ENCODE assay signal across 9 cellular contexts in genomic region chr1:212291505-212292134, GRCh38. TPM values are rescaled to one million over a fixed set of nuclear protein-coding genes. Genes with fewer than 3 reads are reported as not detected.
DNase-seq lines count a peak whose midpoint lies in the region; ATAC-seq and TF ChIP-seq lines count a peak whose summit lies in the region.
"Had no signal": no experiment of that assay in that cellular context is flagged by ENCODE, and none has a peak within 500 bp of the region (broad histone marks: within the 10 kb centered on the region; RNA-seq: fewer than 3 reads in every experiment).

No MANE protein-coding gene starts in this region.

- H3K9ac ChIP-seq in HCT116 (ENCODE audit: low read length) = no peak overlapping the region
- no peak overlapping the region for H3K9ac ChIP-seq in SK-N-MC (ENCODE audit: insufficient read length)
- no peak overlapping the region for H3K9ac ChIP-seq in neural progenitor cell

- peaks cover 31 to 42% of the 10 kb centered on the region in 2 experiments for H3K4me1 ChIP-seq in HCT116 (ENCODE audit: control insufficient read depth in 1 of 2, insufficient read depth in 2 of 2, low read length in 2 of 2)
- H3K4me1 ChIP-seq in neural progenitor cell = peaks cover 21% of the 10 kb centered on the region

- H3K27ac ChIP-seq in HCT116 (ENCODE audit: low read depth, low read length) = peak overlapping the region; percentile 66
- no peak overlapping the region for H3K27ac ChIP-seq in SK-N-MC
- no peak overlapping the region for H3K27ac ChIP-seq in neural progenitor cell
- H3K27ac ChIP-seq: epithelial cell of prostate had no signal

- no peaks in the 10 kb centered on the region for H3K9me3 Mint-ChIP-seq in activated CD8-positive, alpha-beta memory T cell treated with anti-CD3 and anti-CD28 coated beads, Interleukin-2, amount 10 ng/mL, durations not matched to agents 7 days and 5 days (ENCODE audit: low read depth)
- H3K9me3 Mint-ChIP-seq in neural progenitor cell = no peaks in the 10 kb centered on the region

- no peak overlapping the region for H2AFZ ChIP-seq in HCT116 (ENCODE audit: low read depth, low read length, poor library complexity, severe bottlenecking)
- no peak overlapping the region for H2AFZ ChIP-seq in neural progenitor cell (replicated peaks)

- no peaks in the 10 kb centered on the region for H3K27me3 Mint-ChIP-seq in activated CD8-positive, alpha-beta memory T cell treated with anti-CD3 and anti-CD28 coated beads, Interleukin-2, amount 10 ng/mL, durations not matched to agents 7 days and 5 days
- no peaks in the 10 kb centered on the region for H3K27me3 Mint-ChIP-seq in neural progenitor cell (ENCODE audit: insufficient read depth, low read depth)

- H3K4me3 ChIP-seq in HCT116 (replicated peaks in 1 of 2; ENCODE audit: low read depth in 1 of 2, low read length in 2 of 2) (no peak overlapping the region), SK-N-MC (no peak overlapping the region), neural progenitor cell (no peak overlapping the region)

- peak overlapping the region; percentile 7 for H3K4me3 Mint-ChIP-seq in activated CD8-positive, alpha-beta memory T cell treated with anti-CD3 and anti-CD28 coated beads, Interleukin-2, amount 10 ng/mL, durations not matched to agents 7 days and 5 days
- H3K4me3 Mint-ChIP-seq in neural progenitor cell = no peak overlapping the region

- H3K27me3 ChIP-seq in HCT116 (ENCODE audit: insufficient read depth, low read length) (no peaks in the 10 kb centered on the region), neural progenitor cell (no peaks in the 10 kb centered on the region)

- peaks cover 73% of the 10 kb centered on the region for H3K4me1 Mint-ChIP-seq in activated CD8-positive, alpha-beta memory T cell treated with anti-CD3 and anti-CD28 coated beads, Interleukin-2, amount 10 ng/mL, durations not matched to agents 7 days and 5 days
- peaks cover 18% of the 10 kb centered on the region for H3K4me1 Mint-ChIP-seq in neural progenitor cell

- POLR2A ChIA-PET in HCT116 (lab: Charles Lee) = no interaction called here

- TF ChIP-seq CTCF in HCT116 (IDR thresholded peaks at IDR 0.05 in 2 of 3, conservative IDR thresholded peaks at IDR 0.05 in 1 of 3; ENCODE audit: borderline replicate concordance in 1 of 3, insufficient read depth in 1 of 3, low read depth in 2 of 3, low read length in 2 of 3) (peak; percentile 71 to 81 (median 76); a peak in 5 of 6 replicates), neural progenitor cell (IDR thresholded peaks at IDR 0.05) (peak; percentile 82)

- BruUV-seq in HCT116 (replicated peaks; lab: Mats Ljungman, UMichigan) = no TSS peak

- no peaks in the 10 kb centered on the region for H3K9me3 ChIP-seq in HCT116 (ENCODE audit: control insufficient read depth in 1 of 2, insufficient read depth in 1 of 2, low read depth in 1 of 2, low read length in 2 of 2)
- no peaks in the 10 kb centered on the region for H3K9me3 ChIP-seq in SK-N-MC (ENCODE audit: low read depth, low read length)
- no peaks in the 10 kb centered on the region for H3K9me3 ChIP-seq in neural progenitor cell (ENCODE audit: low read depth)

- TF ChIP-seq POLR2A in HCT116 (IDR thresholded peaks at IDR 0.05; ENCODE audit: borderline replicate concordance, extremely low read depth, insufficient read depth, insufficient read length) = no peak
- TF ChIP-seq POLR2A in erythroblast (IDR thresholded peaks at IDR 0.05; ENCODE audit: low read length) = no peak

- peak overlapping the region; percentile 38 for H3K4me2 ChIP-seq in HCT116 (ENCODE audit: low read length)
- peak overlapping the region; percentile 61 for H3K4me2 ChIP-seq in neural progenitor cell

- 0 out of 2 replicates have a peak, but pooled peaks cover 3% of the 10 kb centered on the region for H4K20me1 ChIP-seq in HCT116 (ENCODE audit: insufficient read depth)
- H4K20me1 ChIP-seq in neural progenitor cell (ENCODE audit: low read depth) = peaks cover 44% of the 10 kb centered on the region

- peak; percentile 84 for ATAC-seq in activated CD8-positive, alpha-beta memory T cell treated with anti-CD3 and anti-CD28 coated beads, Interleukin-2, amount 10 ng/mL, durations not matched to agents 7 days and 5 days
- peak; percentile 87 for ATAC-seq in HCT116

- RAD21 ChIA-PET in HCT116 (lab: Charles Lee; ENCODE audit: low non-redundant PET in 1 of 2, low total read pairs in 2 of 2, uncharacterized antibody in 2 of 2, unreplicated experiment in 2 of 2) = interaction anchor here (1.3 to 1.9 kb wide), 3 partner anchors 164 to 221 kb away, joined by 5 to 7 read pairs (median 6); no protein-coding TSS in a partner anchor

- intact Hi-C loops in HCT116 (cut with micrococcal nuclease) = loop anchor here (1.0 to 2.0 kb wide), 2 partner anchors 221 to 229 kb away; no protein-coding TSS in a partner anchor

- CTCF ChIA-PET in activated CD8-positive, alpha-beta memory T cell treated with anti-CD3 and anti-CD28 coated beads, Interleukin-2, amount 10 ng/mL, durations not matched to agents 7 days and 5 days (lab: Charles Lee) = interaction anchor here (0.6 to 1.8 kb wide), 29 partner anchors 16 to 611 kb away, joined by 3 to 19 read pairs (median 4); partner anchors contain the start of genes DTL and INTS7
- CTCF ChIA-PET in HCT116 (lab: Charles Lee) = interaction anchor here (0.5 to 2.8 kb wide), 10 partner anchors 19 to 611 kb away, joined by 3 to 31 read pairs (median 3); partner anchors contain the start of genes DTL and INTS7

- TF ChIP-seq RAD21 in HCT116 (IDR thresholded peaks at IDR 0.05; ENCODE audit: low read depth) = peak; percentile 88

- H3K9me2 ChIP-seq in HCT116 (ENCODE audit: insufficient read depth) = no peaks in the 10 kb centered on the region

- H3F3A ChIP-seq in neural progenitor cell (ENCODE audit: low read depth) = peaks cover 22% of the 10 kb centered on the region

- DNase-seq in activated CD8-positive, alpha-beta memory T cell treated with anti-CD3 and anti-CD28 coated beads, Interleukin-2, amount 10 ng/mL, durations not matched to agents 7 days and 5 days = no peak
- no peak for DNase-seq in activated CD8-positive, alpha-beta memory T cell treated with anti-CD3 and anti-CD28 coated beads for 24 hours
- peak; percentile 27 for DNase-seq in HCT116 (ENCODE audit: low read depth, low spot score)
- DNase-seq in NCI-H1092 (lab: John Stamatoyannopoulos, UW) = peak; percentile 56
- DNase-seq in SK-N-MC (ENCODE audit: low read depth, low spot score) = peak; percentile 22
- peak; percentile 60 to 68 for DNase-seq in erythroblast (lab: John Stamatoyannopoulos, UW)
- DNase-seq in neural progenitor cell (ENCODE audit: low spot score) = peak; percentile 80
- DNase-seq in GM19238 (ENCODE audit: insufficient read length, low spot score) = no peak

- H3K36me3 ChIP-seq in HCT116 (ENCODE audit: control insufficient read depth in 1 of 2, insufficient read depth in 2 of 2, low read length in 2 of 2) (no peaks in the 10 kb centered on the region), SK-N-MC (ENCODE audit: insufficient read depth, low read length) (no peaks in the 10 kb centered on the region), neural progenitor cell (no peaks in the 10 kb centered on the region)

- H3K79me2 ChIP-seq in HCT116 (ENCODE audit: insufficient read depth, low read length) = peaks cover 100% of the 10 kb centered on the region
- H3K79me2 ChIP-seq in neural progenitor cell (ENCODE audit: low read depth) = peaks cover 92% of the 10 kb centered on the region

- H3K27ac Mint-ChIP-seq in activated CD8-positive, alpha-beta memory T cell treated with anti-CD3 and anti-CD28 coated beads, Interleukin-2, amount 10 ng/mL, durations not matched to agents 7 days and 5 days = peak overlapping the region; percentile 16
- H3K27ac Mint-ChIP-seq in neural progenitor cell = no peak overlapping the region

- H3K36me3 Mint-ChIP-seq in activated CD8-positive, alpha-beta memory T cell treated with anti-CD3 and anti-CD28 coated beads, Interleukin-2, amount 10 ng/mL, durations not matched to agents 7 days and 5 days = peaks cover 13% of the 10 kb centered on the region
- no peaks in the 10 kb centered on the region for H3K36me3 Mint-ChIP-seq in neural progenitor cell

TF ChIP-seq in HCT116, 20 proteins besides CTCF, POLR2A, EP300 and RAD21:
- TF ChIP-seq ZNF274 (IDR thresholded peaks at IDR 0.05; ENCODE audit: low read depth, low read length) (no peak), ZFX (IDR thresholded peaks at IDR 0.05) (no peak), YY1 (IDR thresholded peaks at IDR 0.05; ENCODE audit: extremely low read depth, insufficient replicate concordance, low read depth, low read length) (no peak), CEBPB (IDR thresholded peaks at IDR 0.05; ENCODE audit: low read depth) (no peak), ELF1 (IDR thresholded peaks at IDR 0.05; ENCODE audit: borderline replicate concordance, low read depth) (no peak), FOSL1 (IDR thresholded peaks at IDR 0.05; ENCODE audit: low read depth) (no peak), CBX3 (IDR thresholded peaks at IDR 0.05; ENCODE audit: low read depth) (no peak; the same call in 1 of the 2 replicates), TCF7L2 (IDR thresholded peaks at IDR 0.05; ENCODE audit: borderline replicate concordance, extremely low read depth, insufficient read depth, insufficient read length) (no peak), SIN3A (IDR thresholded peaks at IDR 0.05; ENCODE audit: low read depth) (no peak)
- TF ChIP-seq, protein P1, sequence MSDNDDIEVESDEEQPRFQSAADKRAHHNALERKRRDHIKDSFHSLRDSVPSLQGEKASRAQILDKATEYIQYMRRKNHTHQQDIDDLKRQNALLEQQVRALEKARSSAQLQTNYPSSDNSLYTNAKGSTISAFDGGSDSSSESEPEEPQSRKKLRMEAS (IDR thresholded peaks at IDR 0.05) = no peak
- TF ChIP-seq, protein P2, sequence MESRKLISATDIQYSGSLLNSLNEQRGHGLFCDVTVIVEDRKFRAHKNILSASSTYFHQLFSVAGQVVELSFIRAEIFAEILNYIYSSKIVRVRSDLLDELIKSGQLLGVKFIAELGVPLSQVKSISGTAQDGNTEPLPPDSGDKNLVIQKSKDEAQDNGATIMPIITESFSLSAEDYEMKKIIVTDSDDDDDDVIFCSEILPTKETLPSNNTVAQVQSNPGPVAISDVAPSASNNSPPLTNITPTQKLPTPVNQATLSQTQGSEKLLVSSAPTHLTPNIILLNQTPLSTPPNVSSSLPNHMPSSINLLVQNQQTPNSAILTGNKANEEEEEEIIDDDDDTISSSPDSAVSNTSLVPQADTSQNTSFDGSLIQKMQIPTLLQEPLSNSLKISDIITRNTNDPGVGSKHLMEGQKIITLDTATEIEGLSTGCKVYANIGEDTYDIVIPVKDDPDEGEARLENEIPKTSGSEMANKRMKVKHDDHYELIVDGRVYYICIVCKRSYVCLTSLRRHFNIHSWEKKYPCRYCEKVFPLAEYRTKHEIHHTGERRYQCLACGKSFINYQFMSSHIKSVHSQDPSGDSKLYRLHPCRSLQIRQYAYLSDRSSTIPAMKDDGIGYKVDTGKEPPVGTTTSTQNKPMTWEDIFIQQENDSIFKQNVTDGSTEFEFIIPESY (IDR thresholded peaks at IDR 0.05; ENCODE audit: extremely low read depth, insufficient replicate concordance, low read length) = no peak

RNA-seq across cellular contexts. Expression of gene PPP2R5A, which starts 6.4 kb away (rescaled TPM):
- 10 to 100 TPM; 42.7 to 44.0 TPM for total RNA-seq in activated CD8-positive, alpha-beta memory T cell treated with anti-CD3 and anti-CD28 coated beads, Interleukin-2, amount 10 ng/mL, durations not matched to agents 7 days and 5 days
- 33.1 TPM for total RNA-seq in HCT116 (2021; ENCODE audit: unreplicated experiment)
- polyA plus RNA-seq in HCT116 (2012) = 12.9 and 15.0 TPM in 2 replicates
- total RNA-seq in neural progenitor cell (ENCODE audit: low replicate concordance) = 19.8 and 27.9 TPM in 2 replicates

Comparison
In these comparisons a context has a peak if more than half of its experiments do, and no peak if none do; other contexts are left out.
1. DNase-seq: peak in HCT116 (single experiment), NCI-H1092 (single experiment), SK-N-MC (single experiment), erythroblast (2 of 2) and neural progenitor cell (single experiment); none in activated CD8-positive, alpha-beta memory T cell treated with anti-CD3 and anti-CD28 coated beads, Interleukin-2, amount 10 ng/mL, durations not matched to agents 7 days and 5 days (single experiment), activated CD8-positive, alpha-beta memory T cell treated with anti-CD3 and anti-CD28 coated beads for 24 hours (single experiment) and GM19238 (single experiment).